Comparison of ENCODE assay signal across 1 cellular context in genomic region chr17:8300226-8300625, GRCh38.
TF ChIP-seq lines count a peak whose summit lies in the region.

No MANE protein-coding gene starts in this region.

TF ChIP-seq in HepG2, 621 proteins besides CTCF, POLR2A, EP300 and RAD21:
- TF ChIP-seq, protein P1, sequence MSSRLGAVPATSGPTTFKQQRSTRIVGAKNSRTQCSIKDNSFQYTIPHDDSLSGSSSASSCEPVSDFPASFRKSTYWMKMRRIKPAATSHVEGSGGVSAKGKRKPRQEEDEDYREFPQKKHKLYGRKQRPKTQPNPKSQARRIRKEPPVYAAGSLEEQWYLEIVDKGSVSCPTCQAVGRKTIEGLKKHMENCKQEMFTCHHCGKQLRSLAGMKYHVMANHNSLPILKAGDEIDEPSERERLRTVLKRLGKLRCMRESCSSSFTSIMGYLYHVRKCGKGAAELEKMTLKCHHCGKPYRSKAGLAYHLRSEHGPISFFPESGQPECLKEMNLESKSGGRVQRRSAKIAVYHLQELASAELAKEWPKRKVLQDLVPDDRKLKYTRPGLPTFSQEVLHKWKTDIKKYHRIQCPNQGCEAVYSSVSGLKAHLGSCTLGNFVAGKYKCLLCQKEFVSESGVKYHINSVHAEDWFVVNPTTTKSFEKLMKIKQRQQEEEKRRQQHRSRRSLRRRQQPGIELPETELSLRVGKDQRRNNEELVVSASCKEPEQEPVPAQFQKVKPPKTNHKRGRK (CRISPR knock-in tag; IDR thresholded peaks at IDR 0.05): peak; percentile 53; the same call in 1 of the 2 replicates
- TF ChIP-seq SOX5 (CRISPR knock-in tag; IDR thresholded peaks at IDR 0.05; ENCODE audit: borderline replicate concordance) (no peak), SOX6 (IDR thresholded peaks at IDR 0.05) (no peak), SOX6 (CRISPR knock-in tag; IDR thresholded peaks at IDR 0.05) (no peak)
- TF ChIP-seq, protein P2, sequence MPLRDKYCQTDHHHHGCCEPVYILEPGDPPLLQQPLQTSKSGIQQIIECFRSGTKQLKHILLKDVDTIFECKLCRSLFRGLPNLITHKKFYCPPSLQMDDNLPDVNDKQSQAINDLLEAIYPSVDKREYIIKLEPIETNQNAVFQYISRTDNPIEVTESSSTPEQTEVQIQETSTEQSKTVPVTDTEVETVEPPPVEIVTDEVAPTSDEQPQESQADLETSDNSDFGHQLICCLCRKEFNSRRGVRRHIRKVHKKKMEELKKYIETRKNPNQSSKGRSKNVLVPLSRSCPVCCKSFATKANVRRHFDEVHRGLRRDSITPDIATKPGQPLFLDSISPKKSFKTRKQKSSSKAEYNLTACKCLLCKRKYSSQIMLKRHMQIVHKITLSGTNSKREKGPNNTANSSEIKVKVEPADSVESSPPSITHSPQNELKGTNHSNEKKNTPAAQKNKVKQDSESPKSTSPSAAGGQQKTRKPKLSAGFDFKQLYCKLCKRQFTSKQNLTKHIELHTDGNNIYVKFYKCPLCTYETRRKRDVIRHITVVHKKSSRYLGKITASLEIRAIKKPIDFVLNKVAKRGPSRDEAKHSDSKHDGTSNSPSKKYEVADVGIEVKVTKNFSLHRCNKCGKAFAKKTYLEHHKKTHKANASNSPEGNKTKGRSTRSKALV (CRISPR knock-in tag; IDR thresholded peaks at IDR 0.05): no peak
- TF ChIP-seq, protein P3, sequence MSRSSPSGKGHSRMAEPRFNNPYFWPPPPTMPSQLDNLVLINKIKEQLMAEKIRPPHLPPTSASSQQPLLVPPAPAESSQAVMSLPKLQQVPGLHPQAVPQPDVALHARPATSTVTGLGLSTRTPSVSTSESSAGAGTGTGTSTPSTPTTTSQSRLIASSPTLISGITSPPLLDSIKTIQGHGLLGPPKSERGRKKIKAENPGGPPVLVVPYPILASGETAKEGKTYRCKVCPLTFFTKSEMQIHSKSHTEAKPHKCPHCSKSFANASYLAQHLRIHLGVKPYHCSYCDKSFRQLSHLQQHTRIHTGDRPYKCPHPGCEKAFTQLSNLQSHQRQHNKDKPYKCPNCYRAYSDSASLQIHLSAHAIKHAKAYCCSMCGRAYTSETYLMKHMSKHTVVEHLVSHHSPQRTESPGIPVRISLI (CRISPR knock-in tag; IDR thresholded peaks at IDR 0.05; ENCODE audit: borderline replicate concordance): no peak
- TF ChIP-seq, protein P4, sequence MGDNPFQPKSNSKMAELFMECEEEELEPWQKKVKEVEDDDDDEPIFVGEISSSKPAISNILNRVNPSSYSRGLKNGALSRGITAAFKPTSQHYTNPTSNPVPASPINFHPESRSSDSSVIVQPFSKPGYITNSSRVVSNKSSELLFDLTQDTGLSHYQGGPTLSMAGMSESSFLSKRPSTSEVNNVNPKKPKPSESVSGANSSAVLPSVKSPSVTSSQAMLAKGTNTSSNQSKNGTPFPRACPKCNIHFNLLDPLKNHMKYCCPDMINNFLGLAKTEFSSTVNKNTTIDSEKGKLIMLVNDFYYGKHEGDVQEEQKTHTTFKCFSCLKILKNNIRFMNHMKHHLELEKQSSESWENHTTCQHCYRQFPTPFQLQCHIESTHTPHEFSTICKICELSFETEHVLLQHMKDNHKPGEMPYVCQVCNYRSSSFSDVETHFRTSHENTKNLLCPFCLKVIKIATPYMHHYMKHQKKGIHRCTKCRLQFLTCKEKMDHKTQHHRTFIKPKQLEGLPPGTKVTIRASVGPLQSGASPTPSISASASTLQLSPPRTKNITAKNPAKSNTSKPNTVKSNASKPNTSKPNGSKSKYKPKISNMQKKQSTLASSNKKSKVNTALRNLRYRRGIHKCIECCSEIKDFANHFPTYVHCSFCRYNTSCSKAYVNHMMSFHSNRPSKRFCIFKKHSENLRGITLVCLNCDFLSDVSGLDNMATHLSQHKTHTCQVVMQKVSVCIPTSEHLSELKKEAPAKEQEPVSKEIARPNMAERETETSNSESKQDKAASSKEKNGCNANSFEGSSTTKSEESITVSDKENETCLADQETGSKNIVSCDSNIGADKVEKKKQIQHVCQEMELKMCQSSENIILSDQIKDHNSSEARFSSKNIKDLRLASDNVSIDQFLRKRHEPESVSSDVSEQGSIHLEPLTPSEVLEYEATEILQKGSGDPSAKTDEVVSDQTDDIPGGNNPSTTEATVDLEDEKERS (CRISPR knock-in tag; IDR thresholded peaks at IDR 0.05): no peak
